ENCODE assay signal across 8 cellular contexts in genomic region chr3:136751259-136752045, GRCh38. TPM values are rescaled to one million over a fixed set of nuclear protein-coding genes. Genes with fewer than 3 reads are reported as not detected.
DNase-seq lines count a peak whose midpoint lies in the region; ATAC-seq and TF ChIP-seq lines count a peak whose summit lies in the region.

No MANE protein-coding gene starts in this region.

- TF ChIP-seq RAD21 in Ishikawa (IDR thresholded peaks at IDR 0.05; ENCODE audit: low read depth): no peak

- ATAC-seq in GM19452 (IDR thresholded peaks at IDR 0.05; ENCODE audit: unreplicated experiment) (peak; percentile 8), natural killer cell (peak; percentile 9 to 21 (median 15))
- peak; percentile 8 for ATAC-seq in activated T-helper 17 cell treated with anti-CD3 and anti-CD28 coated beads, Interleukin-2, amount 50 U/mL, for 72 hours (replicated peaks)

- peak; percentile 72 for DNase-seq in Ammon's horn (ENCODE audit: low spot score)
- DNase-seq in RPMI7951 (ENCODE audit: low read depth): peak; percentile 87
- peak; percentile 76 for DNase-seq in fibroblast of mammary gland (ENCODE audit: low read depth)
- DNase-seq in natural killer cell: peak; percentile 63
- peak in 5 of 6 experiments; percentile 54 to 74 (median 64) for DNase-seq in stimulated activated naive CD4-positive, alpha-beta T cell (lab: John Stamatoyannopoulos, UW)

- H3K4me1 Mint-ChIP-seq in activated T-helper 17 cell treated with anti-CD3 and anti-CD28 coated beads, Interleukin-2, amount 50 U/mL, for 72 hours: peaks cover 32% of the 10 kb centered on the region
- H3K4me1 Mint-ChIP-seq in natural killer cell: peaks cover 49% of the 10 kb centered on the region in 2 donors

- no peaks in the 10 kb centered on the region for H3K9me3 Mint-ChIP-seq in activated T-helper 17 cell treated with anti-CD3 and anti-CD28 coated beads, Interleukin-2, amount 50 U/mL, for 72 hours
- H3K9me3 Mint-ChIP-seq in natural killer cell: no peaks in the 10 kb centered on the region

- H3K4me3 Mint-ChIP-seq in activated T-helper 17 cell treated with anti-CD3 and anti-CD28 coated beads, Interleukin-2, amount 50 U/mL, for 72 hours: peak overlapping the region; percentile 96
- peak overlapping the region; percentile 95 for H3K4me3 Mint-ChIP-seq in natural killer cell

- no peaks in the 10 kb centered on the region for H3K27me3 Mint-ChIP-seq in activated T-helper 17 cell treated with anti-CD3 and anti-CD28 coated beads, Interleukin-2, amount 50 U/mL, for 72 hours
- no peaks in the 10 kb centered on the region for H3K27me3 Mint-ChIP-seq in natural killer cell (ENCODE audit: low read depth in 2 of 2)

- TF ChIP-seq EP300 in Ishikawa (IDR thresholded peaks at IDR 0.05; ENCODE audit: borderline replicate concordance): no peak

- peak overlapping the region; percentile 78 for H3K4me3 ChIP-seq in fibroblast of mammary gland (ENCODE audit: control insufficient read depth, low read depth, low read length)

- intact Hi-C loops in natural killer cell (cut with micrococcal nuclease): loop anchor here (1.0 to 5.0 kb wide), 12 partner anchors 23 to 676 kb away; partner anchors contain the start of genes MSL2, NCK1 and PCCB

- peak overlapping the region; percentile 96 for H3K27ac Mint-ChIP-seq in activated T-helper 17 cell treated with anti-CD3 and anti-CD28 coated beads, Interleukin-2, amount 50 U/mL, for 72 hours
- H3K27ac Mint-ChIP-seq in natural killer cell: peak overlapping the region; percentile 92 to 94

- TF ChIP-seq CTCF in fibroblast of mammary gland (conservative IDR thresholded peaks at IDR 0.05; ENCODE audit: control insufficient read depth, insufficient read depth, low read depth, low read length) (no peak), natural killer cell (IDR thresholded peaks at IDR 0.05) (no peak)

- peaks cover 27% of the 10 kb centered on the region for H3K36me3 Mint-ChIP-seq in activated T-helper 17 cell treated with anti-CD3 and anti-CD28 coated beads, Interleukin-2, amount 50 U/mL, for 72 hours (ENCODE audit: low read depth)
- H3K36me3 Mint-ChIP-seq in natural killer cell: no peaks in the 10 kb centered on the region

TF ChIP-seq in Ishikawa, 13 proteins besides CTCF, POLR2A, EP300 and RAD21:
- TF ChIP-seq TCF12 (IDR thresholded peaks at IDR 0.05; ENCODE audit: low read depth) (no peak), MAX (IDR thresholded peaks at IDR 0.05) (peak; percentile 74), USF1 (IDR thresholded peaks at IDR 0.05) (peak; percentile 79), NFIC (IDR thresholded peaks at IDR 0.05) (0 out of 2 replicates have a peak, but pooled peaks have one; percentile 51)

RNA-seq across cellular contexts. Expression of gene STAG1, which starts 0.7 kb away (rescaled TPM):
- total RNA-seq in RPMI7951 (2014; rRNA removed; shearing (Covaris generic)): 39.7 and 42.5 TPM in 2 replicates
- total RNA-seq in activated T-helper 17 cell treated with anti-CD3 and anti-CD28 coated beads, Interleukin-2, amount 50 U/mL, for 72 hours: 10 to 100 TPM; 48.0 to 62.3 TPM
- 10 to 100 TPM; 55.1 to 66.2 (median 60.3) TPM for total RNA-seq in natural killer cell

Comparison
In these comparisons a context has a peak if more than half of its experiments do, and no peak if none do; other contexts are left out.
1. Peak in every context shown above with its lines: DNase-seq, ATAC-seq and H3K4me3 ChIP-seq.